7 cellular contexts compared by ENCODE assay signal in genomic region chr6:63635165-63635562, GRCh38. TPM values are rescaled to one million over a fixed set of nuclear protein-coding genes. Genes with fewer than 3 reads are reported as not detected.
DNase-seq lines count a peak whose midpoint lies in the region; ATAC-seq and TF ChIP-seq lines count a peak whose summit lies in the region.

No MANE protein-coding gene starts in this region.

- TF ChIP-seq EP300 in stomach (IDR thresholded peaks at IDR 0.05) = no peak

- H3K9me3 ChIP-seq in stomach = no peaks in the 10 kb centered on the region

- H3K4me1 Mint-ChIP-seq in WTC11 = peaks cover 38% of the 10 kb centered on the region

- POLR2A ChIA-PET in WTC11 (lab: Charles Lee) = interaction anchor here (0.6 to 1.7 kb wide), 4 partner anchors 9 to 159 kb away, joined by 3 to 14 read pairs (median 4); no protein-coding TSS in a partner anchor

- DNase-seq in WTC11 (ENCODE audit: low spot score) (no peak), stomach (no peak), SW 1271 (lab: John Stamatoyannopoulos, UW) (no peak), SK-N-DZ (ENCODE audit: low spot score) (no peak)

- no peaks in the 10 kb centered on the region for H3K9me3 Mint-ChIP-seq in WTC11

- H3K4me3 Mint-ChIP-seq in WTC11 = peak overlapping the region; percentile 83

- peak overlapping the region; percentile 97 for H3K27ac Mint-ChIP-seq in WTC11

- TF ChIP-seq CTCF in WTC11 (IDR thresholded peaks at IDR 0.05) = no peak
- no peak for TF ChIP-seq CTCF in stomach (IDR thresholded peaks at IDR 0.05)

- peaks cover 25 to 43% (median 34%) of the 10 kb centered on the region in 4 donors for H3K4me1 ChIP-seq in stomach

- no peaks in the 10 kb centered on the region for H3K27me3 ChIP-seq in stomach

- 2 to 7% (median 3%) methylated on average over 4 of the region's 4 CpGs for WGBS in stomach, 5 donors

- ATAC-seq in GM19372 (IDR thresholded peaks at IDR 0.05; ENCODE audit: low read depth, unreplicated experiment) = peak; percentile 23
- ATAC-seq in HG03039 (IDR thresholded peaks at IDR 0.05; ENCODE audit: unreplicated experiment) = peak; percentile 19
- ATAC-seq in WTC11 = peak; percentile 17

- peak overlapping the region; percentile 92 to 98 (median 95) for H3K27ac ChIP-seq in stomach

- peak overlapping the region; percentile 91 for H3K4me3 ChIP-seq in iPS-11a (ENCODE audit: low read depth, low read length)
- H3K4me3 ChIP-seq in stomach = peak overlapping the region; percentile 80 to 89 (median 84)

- no peak for TF ChIP-seq POLR2A in stomach (IDR thresholded peaks at IDR 0.05)

- no peaks in the 10 kb centered on the region for H3K36me3 Mint-ChIP-seq in WTC11

- H3K36me3 ChIP-seq in stomach = no peaks in the 10 kb centered on the region

- intact Hi-C loops in stomach (cut with DNase I; ENCODE audit: low total_unique reads) = no loop called here

- H3K27me3 Mint-ChIP-seq in WTC11 (ENCODE audit: low read depth) = peaks cover 45% of the 10 kb centered on the region

- CTCF ChIA-PET in WTC11 (lab: Charles Lee) = interaction anchor here (0.8 to 2.2 kb wide), 5 partner anchors 37 to 283 kb away, joined by 3 to 15 read pairs (median 5); no protein-coding TSS in a partner anchor

TF ChIP-seq in WTC11, 78 proteins besides CTCF, POLR2A, EP300 and RAD21 (continues in another document):
- no peak for TF ChIP-seq NFATC4 (CRISPR knock-in tag; IDR thresholded peaks at IDR 0.05)
- no peak for TF ChIP-seq ZNF317 (CRISPR knock-in tag; IDR thresholded peaks at IDR 0.05; ENCODE audit: borderline replicate concordance, low read depth)
- TF ChIP-seq AR (CRISPR knock-in tag; IDR thresholded peaks at IDR 0.05) = no peak
- TF ChIP-seq GABPB1 (CRISPR knock-in tag; IDR thresholded peaks at IDR 0.05) = no peak
- no peak for TF ChIP-seq SOX15 (CRISPR knock-in tag; IDR thresholded peaks at IDR 0.05)
- no peak for TF ChIP-seq FOXK1 (CRISPR knock-in tag; IDR thresholded peaks at IDR 0.05)
- TF ChIP-seq ZNF121 (CRISPR knock-in tag; IDR thresholded peaks at IDR 0.05) = no peak
- no peak for TF ChIP-seq RORB (CRISPR knock-in tag; IDR thresholded peaks at IDR 0.05)
- no peak for TF ChIP-seq CREB1 (CRISPR knock-in tag; IDR thresholded peaks at IDR 0.05)
- no peak for TF ChIP-seq ZNF425 (CRISPR knock-in tag; conservative IDR thresholded peaks at IDR 0.05)
- no peak for TF ChIP-seq PRDM15 (CRISPR knock-in tag; IDR thresholded peaks at IDR 0.05)
- no peak for TF ChIP-seq USF1 (CRISPR knock-in tag; IDR thresholded peaks at IDR 0.05)
- TF ChIP-seq ATF3 (CRISPR knock-in tag; conservative IDR thresholded peaks at IDR 0.05) = no peak
- no peak for TF ChIP-seq FOXJ3 (CRISPR knock-in tag; IDR thresholded peaks at IDR 0.05; ENCODE audit: borderline replicate concordance)
- TF ChIP-seq SMAD4 (CRISPR knock-in tag; IDR thresholded peaks at IDR 0.05) = no peak
- TF ChIP-seq ZNF423 (CRISPR knock-in tag; IDR thresholded peaks at IDR 0.05) = no peak
- TF ChIP-seq MLX (CRISPR knock-in tag; IDR thresholded peaks at IDR 0.05) = no peak

RNA-seq across cellular contexts. Expression of gene PHF3, which starts 0.4 kb away (rescaled TPM):
- total RNA-seq in WTC11 (2021) = 50.2 to 56.4 TPM (median 52.6 TPM) in 3 replicates
- total RNA-seq in stomach = 100 to 1,000 TPM in 2 of 5 donors, 10 to 100 TPM in 3; 52.5 to 101 (median 67.4) TPM
- polyA plus RNA-seq in stomach = 10 to 100 TPM in 1 of 3 donors, 1 to 10 TPM in 2; 6.8 to 16.2 (median 8.3) TPM
- polyA plus RNA-seq in SK-N-DZ (2014; cell fraction: cytosol; rRNA removed) = 9.2 and 9.7 TPM in 2 replicates
- 64.6 and 75.4 TPM in 2 replicates for polyA plus RNA-seq in SK-N-DZ (2014; cell fraction: nucleus; rRNA removed)
